In genomic region chr4:60463846-60464502, GRCh38 we compare ENCODE assay signal across 10 cellular contexts.
DNase-seq lines count a peak whose midpoint lies in the region; ATAC-seq lines count a peak whose summit lies in the region.
"Had no signal": no experiment of that assay in that cellular context is flagged by ENCODE, and none has a peak within 500 bp of the region (broad histone marks: within the 10 kb centered on the region; RNA-seq: fewer than 3 reads in every experiment).

No MANE protein-coding gene starts in this region.

- no peak overlapping the region for H3K9ac ChIP-seq in mesendoderm (ENCODE audit: low read length)

- H3K27ac ChIP-seq in mesendoderm (ENCODE audit: low read depth, low read length): no peak overlapping the region

- H3K79me2 ChIP-seq in mesendoderm (ENCODE audit: control insufficient read depth, insufficient read depth, low read length): no peaks in the 10 kb centered on the region

- H2AK5ac ChIP-seq in mesendoderm (ENCODE audit: low read length): no peak overlapping the region

- H4K5ac ChIP-seq in mesendoderm (ENCODE audit: low read length): no peak overlapping the region

- H3K23ac ChIP-seq in mesendoderm (ENCODE audit: low read length): no peak overlapping the region

- no peak overlapping the region for H3K4me2 ChIP-seq in mesendoderm (ENCODE audit: low read length)

- WGBS in mesendoderm (ENCODE audit: extremely low coverage, insufficient coverage, low lambda C conversion rate): no CpG with 5 or more reads among the region's 4 CpGs

- H2BK15ac ChIP-seq in mesendoderm (replicated peaks; ENCODE audit: low read depth): no peak overlapping the region

- H3K27me3 ChIP-seq in mesendoderm (ENCODE audit: insufficient read depth, low read length, poor library complexity): no peaks in the 10 kb centered on the region

- H2BK5ac ChIP-seq in mesendoderm (ENCODE audit: low read length): no peak overlapping the region

- no peaks in the 10 kb centered on the region for H3K36me3 ChIP-seq in mesendoderm (ENCODE audit: control insufficient read depth, insufficient read depth, low read length)

- peak; percentile 6 for DNase-seq in NCI-H1105 treated with DMSO at 0.1 percent for 48 hours (lab: John Stamatoyannopoulos, UW)
- DNase-seq in NCI-H1105 (lab: John Stamatoyannopoulos, UW): no peak
- DNase-seq in UCSD-AML1 (lab: John Stamatoyannopoulos, UW; ENCODE audit: unreplicated experiment): peak; percentile 8
- peak; percentile 42 for DNase-seq in mesendoderm
- no peak for DNase-seq in occipital lobe (lab: John Stamatoyannopoulos, UW)
- DNase-seq in activated naive CD4-positive, alpha-beta T cell (lab: John Stamatoyannopoulos, UW): no peak
- no peak for DNase-seq in HuH-7 (ENCODE audit: low spot score)
- DNase-seq: naive thymus-derived CD4-positive, alpha-beta T cell; NCI-H226 had no signal

- H3K4ac ChIP-seq in mesendoderm (ENCODE audit: low read depth, low read length): no peak overlapping the region

- no peak overlapping the region for H4K8ac ChIP-seq in mesendoderm (ENCODE audit: low read depth, low read length)

- H3K4me3 ChIP-seq in mesendoderm (ENCODE audit: low read length): no peak overlapping the region

- H3K56ac ChIP-seq in mesendoderm (ENCODE audit: low read length): no peak overlapping the region

- no peaks in the 10 kb centered on the region for H3K79me1 ChIP-seq in mesendoderm (ENCODE audit: low read length)

- H3K18ac ChIP-seq in mesendoderm (ENCODE audit: low read length): no peak overlapping the region

- H2BK120ac ChIP-seq in mesendoderm (ENCODE audit: low read depth, low read length): no peak overlapping the region

- ATAC-seq in HG03095 (IDR thresholded peaks at IDR 0.05; ENCODE audit: unreplicated experiment): peak; percentile 49
- ATAC-seq: naive thymus-derived CD4-positive, alpha-beta T cell had no signal

- H3K4me1 ChIP-seq in mesendoderm (ENCODE audit: control insufficient read depth, low read depth, low read length): no peaks in the 10 kb centered on the region

Comparison
In these comparisons a context has a peak if more than half of its experiments do, and no peak if none do; other contexts are left out.
1. DNase-seq: peak in NCI-H1105 treated with DMSO at 0.1 percent for 48 hours (single experiment), UCSD-AML1 (single experiment) and mesendoderm (single experiment); none in NCI-H1105 (single experiment), occipital lobe (single experiment), activated naive CD4-positive, alpha-beta T cell (0 of 4) and HuH-7 (single experiment).